ENCODE assay signal across 19 cellular contexts in the genomic region with DNA sequence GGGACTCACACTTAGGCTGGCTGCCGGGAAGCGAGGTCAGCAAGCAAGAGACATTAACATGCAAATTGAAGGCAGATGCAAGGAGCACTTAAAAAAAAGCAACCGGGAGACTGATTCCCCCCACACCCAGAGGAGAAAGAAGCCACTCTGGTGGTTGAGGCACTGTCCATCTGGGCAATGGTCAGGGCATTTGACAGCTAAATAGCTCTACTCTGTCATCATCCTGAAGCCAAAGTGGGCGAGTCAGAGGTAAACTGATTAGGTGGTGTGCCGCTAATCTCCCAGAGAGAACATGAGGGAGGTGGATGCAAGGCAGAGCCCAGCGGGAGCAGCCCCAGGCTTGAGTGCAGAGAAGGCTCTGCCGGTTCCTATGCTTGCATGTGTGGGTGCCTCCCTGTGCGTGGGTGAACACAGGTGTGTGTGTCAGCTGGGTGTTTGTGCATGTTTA.
A peak's percentile ranks its signal among the peaks of the same experiment; 100 is the strongest.
DNase-seq lines count a peak whose midpoint lies in the region; ATAC-seq and TF ChIP-seq lines count a peak whose summit lies in the region.
"Had no signal": no experiment of that assay in that cellular context is flagged by ENCODE, and none has a peak within 500 bp of the region (broad histone marks: within the 10 kb centered on the region; RNA-seq: fewer than 3 reads in every experiment).

No MANE protein-coding gene starts in this region.

- H3K4me3 Mint-ChIP-seq in nephron progenitor cell, result peak overlapping the region; percentile 56
- H3K4me3 Mint-ChIP-seq: activated CD4-positive, alpha-beta T cell treated with anti-CD3 and anti-CD28 coated beads, Interleukin-2, amount 10 ng/mL, durations not matched to agents 24 days and 14 days had no signal

- ATAC-seq in HG03108 (IDR thresholded peaks at IDR 0.05; ENCODE audit: unreplicated experiment) (no peak), left lobe of liver (no peak), HG03280 (IDR thresholded peaks at IDR 0.05; ENCODE audit: unreplicated experiment) (no peak)
- ATAC-seq: GM12878, heart right ventricle had no signal

- DNase-seq in NCI-H524 (lab: John Stamatoyannopoulos, UW), result peak; percentile 31 to 63
- peak; percentile 27 for DNase-seq in astrocyte of the hippocampus (ENCODE audit: low read depth, low spot score)
- DNase-seq in nephron progenitor cell, result no peak
- no peak for DNase-seq in effector CD8-positive, alpha-beta T cell (lab: John Stamatoyannopoulos, UW)
- no peak for DNase-seq in left lobe of liver (ENCODE audit: low spot score)
- DNase-seq: activated CD4-positive, alpha-beta T cell treated with anti-CD3 and anti-CD28 coated beads, Interleukin-2, amount 10 ng/mL, durations not matched to agents 24 days and 14 days; DMS 273 treated with DMSO at 0.1 percent for 48 hours; heart right ventricle; Karpas-422; mammary epithelial cell; NCI-H1930; NCI-H446 had no signal

- H3K27ac Mint-ChIP-seq in nephron progenitor cell, result no peak overlapping the region
- H3K27ac Mint-ChIP-seq: activated CD4-positive, alpha-beta T cell treated with anti-CD3 and anti-CD28 coated beads, Interleukin-2, amount 10 ng/mL, durations not matched to agents 24 days and 14 days; activated T-helper 2 cell treated with anti-CD3 and anti-CD28 coated beads, Interferon-gamma antibody, Interleukin-2, Interleukin-4, amounts not matched to agents 10 μg/mL and 5 μg/mL and 100 μg/mL, durations not matched to agents 14 hours and 24 hours and 36 hours had no signal

- H3K9ac ChIP-seq in ES-I3 (ENCODE audit: low read depth, low read length), result peak overlapping the region; percentile 18; the same call in 1 of the 2 replicates

- peaks cover 58% of the 10 kb centered on the region for H3K4me1 Mint-ChIP-seq in nephron progenitor cell

- H3K9me3 Mint-ChIP-seq in nephron progenitor cell, result peaks cover 4% of the 10 kb centered on the region
- H3K9me3 Mint-ChIP-seq: activated CD4-positive, alpha-beta T cell treated with anti-CD3 and anti-CD28 coated beads, Interleukin-2, amount 10 ng/mL, durations not matched to agents 24 days and 14 days; activated T-helper 2 cell treated with anti-CD3 and anti-CD28 coated beads, Interferon-gamma antibody, Interleukin-2, Interleukin-4, amounts not matched to agents 10 μg/mL and 5 μg/mL and 100 μg/mL, durations not matched to agents 14 hours and 24 hours and 36 hours had no signal

- H3K4me1 ChIP-seq in ES-I3 (ENCODE audit: insufficient read depth, low read length), result peaks cover 12% of the 10 kb centered on the region
- H3K4me1 ChIP-seq: breast epithelium had no signal

- H3K9me3 ChIP-seq in ES-I3 (ENCODE audit: control insufficient read depth, insufficient read depth, low read length), result no peaks in the 10 kb centered on the region
- H3K9me3 ChIP-seq: breast epithelium, heart right ventricle, thoracic aorta had no signal

- H3K27me3 Mint-ChIP-seq in nephron progenitor cell (ENCODE audit: low read depth, poor library complexity), result peaks cover 34% of the 10 kb centered on the region

- H3K36me3 ChIP-seq in ES-I3 (ENCODE audit: insufficient read depth, low read length), result no peaks in the 10 kb centered on the region
- H3K36me3 ChIP-seq: breast epithelium, heart right ventricle, thoracic aorta had no signal

- no peaks in the 10 kb centered on the region for H3K36me3 Mint-ChIP-seq in nephron progenitor cell (ENCODE audit: low read depth)

- no peak for TF ChIP-seq CTCF in nephron progenitor cell (IDR thresholded peaks at IDR 0.05)

Comparison
In these comparisons a context has a peak if more than half of its experiments do, and no peak if none do; other contexts are left out.
1. DNase-seq: peak in NCI-H524 (2 of 2) and astrocyte of the hippocampus (single experiment); none in nephron progenitor cell (single experiment), effector CD8-positive, alpha-beta T cell (single experiment) and left lobe of liver (single experiment).